ENCODE assay signal across 8 cellular contexts in genomic region chr14:56004807-56005579, GRCh38.
A peak's percentile ranks its signal among the peaks of the same experiment; 100 is the strongest.
DNase-seq lines count a peak whose midpoint lies in the region; ATAC-seq and TF ChIP-seq lines count a peak whose summit lies in the region.

No MANE protein-coding gene starts in this region.

- POLR2A ChIA-PET in AG04450 (lab: Yijun Ruan, JAX), result interaction anchor here (1.1 kb wide), 1 partner anchor 113 kb away, joined by 3 read pairs; the partner anchor contains the start of gene PELI2

- peak overlapping the region; percentile 88 for H2AFZ ChIP-seq in neural progenitor cell (replicated peaks)

- H3K4me1 Mint-ChIP-seq in T-helper 2 cell treated with Interferon-gamma antibody and Interleukin-4, amounts not matched to agents 5 μg/mL and 100 μg/mL, for 36 hours (ENCODE audit: low read depth), result peaks cover 23% of the 10 kb centered on the region
- peaks cover 41% of the 10 kb centered on the region for H3K4me1 Mint-ChIP-seq in neural progenitor cell

- H3K4me1 ChIP-seq in neural progenitor cell, result peaks cover 34% of the 10 kb centered on the region

- H3K36me3 ChIP-seq in neural progenitor cell, result no peaks in the 10 kb centered on the region

- H3K9me3 Mint-ChIP-seq in T-helper 2 cell treated with Interferon-gamma antibody and Interleukin-4, amounts not matched to agents 5 μg/mL and 100 μg/mL, for 36 hours, result peaks cover 25% of the 10 kb centered on the region
- peaks cover 24% of the 10 kb centered on the region for H3K9me3 Mint-ChIP-seq in neural progenitor cell

- H3K9ac ChIP-seq in neural progenitor cell, result no peak overlapping the region

- H3F3A ChIP-seq in neural progenitor cell (ENCODE audit: low read depth), result peaks cover 9% of the 10 kb centered on the region

- H3K4me3 Mint-ChIP-seq in T-helper 2 cell treated with Interferon-gamma antibody and Interleukin-4, amounts not matched to agents 5 μg/mL and 100 μg/mL, for 36 hours, result peak overlapping the region; percentile 79
- no peak overlapping the region for H3K4me3 Mint-ChIP-seq in neural progenitor cell

- peak; percentile 44 for DNase-seq in AG04450 (ENCODE audit: low read depth, low spot score)
- peak; percentile 30 for DNase-seq in T-helper 2 cell treated with Interferon-gamma antibody and Interleukin-4, amounts not matched to agents 5 μg/mL and 100 μg/mL, for 36 hours (ENCODE audit: low spot score)
- DNase-seq in epithelial cell of proximal tubule (ENCODE audit: low read depth), result peak; percentile 73
- DNase-seq in neural progenitor cell (ENCODE audit: low spot score), result peak; percentile 44
- no peak for DNase-seq in NCI-H446 (lab: John Stamatoyannopoulos, UW)
- DNase-seq in NCI-H82 (lab: John Stamatoyannopoulos, UW), result no peak

- peak overlapping the region; percentile 85 for H3K27ac Mint-ChIP-seq in T-helper 2 cell treated with Interferon-gamma antibody and Interleukin-4, amounts not matched to agents 5 μg/mL and 100 μg/mL, for 36 hours
- peak overlapping the region; percentile 86 for H3K27ac Mint-ChIP-seq in neural progenitor cell

- H4K20me1 ChIP-seq in neural progenitor cell (ENCODE audit: low read depth), result no peaks in the 10 kb centered on the region

- H3K79me2 ChIP-seq in neural progenitor cell (ENCODE audit: low read depth), result no peaks in the 10 kb centered on the region

- CTCF ChIA-PET in AG04450 (lab: Charles Lee), result interaction anchor here (1.0 to 1.6 kb wide), 2 partner anchors 469 to 559 kb away, joined by 3 to 4 read pairs; no protein-coding TSS in a partner anchor

- ATAC-seq in GM18907 (IDR thresholded peaks at IDR 0.05; ENCODE audit: unreplicated experiment) (peak; percentile 75), HG03159 (IDR thresholded peaks at IDR 0.05; ENCODE audit: unreplicated experiment) (peak; percentile 63)

- H3K4me3 ChIP-seq in AG04450 (ENCODE audit: low read depth, low read length) (peak overlapping the region; percentile 40), epithelial cell of proximal tubule (ENCODE audit: low read depth, low read length) (peak overlapping the region; percentile 36), neural progenitor cell (no peak overlapping the region)

- H3K27ac ChIP-seq in AG04450 (ENCODE audit: low read depth, low read length) (peak overlapping the region; percentile 71), neural progenitor cell (no peak overlapping the region)

- TF ChIP-seq CTCF in AG04450 (IDR thresholded peaks at IDR 0.05; ENCODE audit: low read depth, low read length) (no peak), epithelial cell of proximal tubule (conservative IDR thresholded peaks at IDR 0.05; ENCODE audit: low read depth, low read length) (no peak), neural progenitor cell (IDR thresholded peaks at IDR 0.05) (no peak)

- H3K27me3 ChIP-seq in AG04450 (ENCODE audit: control insufficient read depth, insufficient read depth, low read length), result no peaks in the 10 kb centered on the region
- no peaks in the 10 kb centered on the region for H3K27me3 ChIP-seq in neural progenitor cell

- peak overlapping the region; percentile 14 for H3K4me2 ChIP-seq in neural progenitor cell

- H3K9me3 ChIP-seq in AG04450 (ENCODE audit: control insufficient read depth, insufficient read depth, low read length), result peaks cover 2% of the 10 kb centered on the region; the same call in 1 of the 2 replicates
- no peaks in the 10 kb centered on the region for H3K9me3 ChIP-seq in neural progenitor cell (ENCODE audit: low read depth)

- peaks cover 29% of the 10 kb centered on the region for H3K27me3 Mint-ChIP-seq in T-helper 2 cell treated with Interferon-gamma antibody and Interleukin-4, amounts not matched to agents 5 μg/mL and 100 μg/mL, for 36 hours (ENCODE audit: low read depth)
- H3K27me3 Mint-ChIP-seq in neural progenitor cell (ENCODE audit: insufficient read depth, low read depth), result peaks cover 12% of the 10 kb centered on the region

- H3K36me3 Mint-ChIP-seq in T-helper 2 cell treated with Interferon-gamma antibody and Interleukin-4, amounts not matched to agents 5 μg/mL and 100 μg/mL, for 36 hours (ENCODE audit: low read depth), result no peaks in the 10 kb centered on the region
- H3K36me3 Mint-ChIP-seq in neural progenitor cell, result no peaks in the 10 kb centered on the region

Comparison
In these comparisons a context has a peak if more than half of its experiments do, and no peak if none do; other contexts are left out.
1. DNase-seq: peak in AG04450 (single experiment), T-helper 2 cell treated with Interferon-gamma antibody and Interleukin-4, amounts not matched to agents 5 μg/mL and 100 μg/mL, for 36 hours (single experiment), epithelial cell of proximal tubule (single experiment) and neural progenitor cell (single experiment); none in NCI-H446 (0 of 2) and NCI-H82 (single experiment).